ENCODE assay signal across 1 cellular context in the genomic region with DNA sequence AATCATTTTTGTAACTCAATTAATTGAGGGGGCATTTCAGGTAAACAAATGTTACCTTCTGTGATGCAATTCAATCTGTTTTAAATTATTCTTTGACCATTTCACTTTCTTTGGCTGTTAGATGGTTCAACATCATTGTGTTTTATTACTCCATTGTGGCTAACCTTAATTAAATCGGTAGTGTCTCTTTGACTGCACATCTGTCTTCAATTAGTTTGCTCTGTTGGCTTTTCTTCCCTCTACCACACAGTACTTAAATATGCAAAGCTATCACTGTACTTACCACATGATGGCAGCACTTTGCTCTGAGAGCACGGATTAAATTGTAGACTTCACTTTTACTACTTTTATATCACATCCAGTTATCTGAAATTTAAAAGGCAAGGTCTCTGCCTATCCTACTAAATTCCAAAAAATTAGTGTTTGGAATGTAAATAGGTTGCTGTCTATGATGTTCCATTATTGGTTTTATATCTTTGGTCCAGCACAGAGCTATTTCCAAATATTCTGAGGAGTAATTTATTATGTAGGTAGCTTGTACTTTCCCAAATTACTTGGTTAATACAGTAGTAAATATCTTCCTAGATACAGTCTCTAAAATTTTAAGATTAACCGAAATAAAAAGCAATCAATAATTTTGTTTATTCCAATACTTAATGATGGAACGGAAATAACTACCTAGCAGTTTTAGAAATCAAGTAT.
TF ChIP-seq lines count a peak whose summit lies in the region.

No MANE protein-coding gene starts in this region.

TF ChIP-seq in SK-N-SH, 30 proteins besides CTCF, POLR2A, EP300 and RAD21 (continued from another document):
- TF ChIP-seq, protein P1, sequence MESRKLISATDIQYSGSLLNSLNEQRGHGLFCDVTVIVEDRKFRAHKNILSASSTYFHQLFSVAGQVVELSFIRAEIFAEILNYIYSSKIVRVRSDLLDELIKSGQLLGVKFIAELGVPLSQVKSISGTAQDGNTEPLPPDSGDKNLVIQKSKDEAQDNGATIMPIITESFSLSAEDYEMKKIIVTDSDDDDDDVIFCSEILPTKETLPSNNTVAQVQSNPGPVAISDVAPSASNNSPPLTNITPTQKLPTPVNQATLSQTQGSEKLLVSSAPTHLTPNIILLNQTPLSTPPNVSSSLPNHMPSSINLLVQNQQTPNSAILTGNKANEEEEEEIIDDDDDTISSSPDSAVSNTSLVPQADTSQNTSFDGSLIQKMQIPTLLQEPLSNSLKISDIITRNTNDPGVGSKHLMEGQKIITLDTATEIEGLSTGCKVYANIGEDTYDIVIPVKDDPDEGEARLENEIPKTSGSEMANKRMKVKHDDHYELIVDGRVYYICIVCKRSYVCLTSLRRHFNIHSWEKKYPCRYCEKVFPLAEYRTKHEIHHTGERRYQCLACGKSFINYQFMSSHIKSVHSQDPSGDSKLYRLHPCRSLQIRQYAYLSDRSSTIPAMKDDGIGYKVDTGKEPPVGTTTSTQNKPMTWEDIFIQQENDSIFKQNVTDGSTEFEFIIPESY (IDR thresholded peaks at IDR 0.05; ENCODE audit: borderline replicate concordance, low read depth) = no peak
- peak; percentile 93 for TF ChIP-seq SMC3 (IDR thresholded peaks at IDR 0.05; ENCODE audit: low read depth, low read length)
- TF ChIP-seq YY1 (IDR thresholded peaks at IDR 0.05; ENCODE audit: low read depth) = no peak
- TF ChIP-seq RCOR1 (IDR thresholded peaks at IDR 0.05; ENCODE audit: low read length) = peak; percentile 95
- TF ChIP-seq, protein P2, sequence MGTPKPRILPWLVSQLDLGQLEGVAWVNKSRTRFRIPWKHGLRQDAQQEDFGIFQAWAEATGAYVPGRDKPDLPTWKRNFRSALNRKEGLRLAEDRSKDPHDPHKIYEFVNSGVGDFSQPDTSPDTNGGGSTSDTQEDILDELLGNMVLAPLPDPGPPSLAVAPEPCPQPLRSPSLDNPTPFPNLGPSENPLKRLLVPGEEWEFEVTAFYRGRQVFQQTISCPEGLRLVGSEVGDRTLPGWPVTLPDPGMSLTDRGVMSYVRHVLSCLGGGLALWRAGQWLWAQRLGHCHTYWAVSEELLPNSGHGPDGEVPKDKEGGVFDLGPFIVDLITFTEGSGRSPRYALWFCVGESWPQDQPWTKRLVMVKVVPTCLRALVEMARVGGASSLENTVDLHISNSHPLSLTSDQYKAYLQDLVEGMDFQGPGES (IDR thresholded peaks at IDR 0.05; ENCODE audit: low read depth, low read length) = no peak
- TF ChIP-seq NFIC (IDR thresholded peaks at IDR 0.05; ENCODE audit: borderline replicate concordance) = 0 out of 2 replicates have a peak, but pooled peaks have one; percentile 6
- TF ChIP-seq CHD2 (IDR thresholded peaks at IDR 0.05; ENCODE audit: low read length, partially characterized antibody) = peak; percentile 77
- TF ChIP-seq TCF12 (IDR thresholded peaks at IDR 0.05) = peak; percentile 99
